ENCODE assay signal across 9 cellular contexts in the genomic region with DNA sequence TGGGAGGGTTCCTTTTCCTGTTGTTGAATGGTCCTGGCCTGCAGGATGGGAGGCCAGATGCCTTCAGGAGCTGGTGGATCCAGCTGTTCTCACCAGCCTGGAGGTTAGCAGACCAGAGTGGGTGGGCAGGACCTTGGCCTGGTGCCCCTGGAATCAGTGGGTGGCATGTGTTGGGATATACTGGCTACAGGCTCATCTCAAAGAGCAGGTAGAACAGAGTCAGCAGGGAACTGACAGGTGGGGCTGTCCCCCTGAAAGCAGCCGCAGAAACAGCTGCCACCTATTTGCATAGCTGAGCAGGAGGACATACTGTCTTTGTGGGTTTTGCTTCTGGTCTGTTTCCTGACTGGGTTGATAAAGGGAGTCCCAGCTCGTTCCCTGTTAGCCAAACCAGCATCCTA.
DNase-seq lines count a peak whose midpoint lies in the region; ATAC-seq and TF ChIP-seq lines count a peak whose summit lies in the region.
"Had no signal": no experiment of that assay in that cellular context is flagged by ENCODE, and none has a peak within 500 bp of the region (broad histone marks: within the 10 kb centered on the region; RNA-seq: fewer than 3 reads in every experiment).

No MANE protein-coding gene starts in this region.

- no peak for TF ChIP-seq CTCF in CD8-positive, alpha-beta T cell (IDR thresholded peaks at IDR 0.05)
- TF ChIP-seq CTCF in SU-DHL-6 (IDR thresholded peaks at IDR 0.05; ENCODE audit: insufficient read depth, low read length, poor library complexity, severe bottlenecking) (no peak), upper lobe of right lung (IDR thresholded peaks at IDR 0.05) (no peak)

- H3K27ac Mint-ChIP-seq in CD8-positive, alpha-beta T cell: peak overlapping the region; percentile 28

- peaks cover 28% of the 10 kb centered on the region for H3F3A ChIP-seq in SU-DHL-6 (ENCODE audit: insufficient read depth)

- DNase-seq in CD8-positive, alpha-beta T cell: peak in 1 of 7 experiments; percentile 47
- DNase-seq in Right ventricle myocardium inferior (ENCODE audit: missing footprints) (no peak), AG08396 (ENCODE audit: low spot score) (no peak), C1 segment of cervical spinal cord (lab: John Stamatoyannopoulos, UW) (no peak), upper lobe of right lung (no peak)

- peaks cover 15% of the 10 kb centered on the region for H3K36me3 ChIP-seq in CD8-positive, alpha-beta T cell (ENCODE audit: insufficient read depth, low read length)
- H3K36me3 ChIP-seq in SU-DHL-6 (ENCODE audit: low read length): no peaks in the 10 kb centered on the region
- peaks cover 5% of the 10 kb centered on the region for H3K36me3 ChIP-seq in upper lobe of right lung

- H3K4me2 ChIP-seq in SU-DHL-6 (ENCODE audit: low read depth, low read length, poor library complexity, severe bottlenecking): peak overlapping the region; percentile 46

- peak overlapping the region; percentile 11 for H3K4me3 Mint-ChIP-seq in CD8-positive, alpha-beta T cell

- peaks cover 31% of the 10 kb centered on the region for H3K36me3 Mint-ChIP-seq in CD8-positive, alpha-beta T cell

- H3K79me2 ChIP-seq in SU-DHL-6 (ENCODE audit: insufficient read depth, low read length): no peaks in the 10 kb centered on the region

- H2AFZ ChIP-seq in SU-DHL-6 (ENCODE audit: low read depth, low read length, severe bottlenecking): no peak overlapping the region

- peak; percentile 74 for ATAC-seq in CD8-positive, alpha-beta T cell
- ATAC-seq in GM19025 (IDR thresholded peaks at IDR 0.05; ENCODE audit: low read depth, unreplicated experiment): peak; percentile 88
- peak; percentile 61 for ATAC-seq in HG03025 (IDR thresholded peaks at IDR 0.05; ENCODE audit: low FRiP score, unreplicated experiment)
- ATAC-seq in Right ventricle myocardium inferior: no peak
- no peak for ATAC-seq in upper lobe of right lung
- ATAC-seq: right cardiac atrium had no signal

- no peaks in the 10 kb centered on the region for H3K9me2 ChIP-seq in SU-DHL-6 (replicated peaks; ENCODE audit: insufficient read depth, low read length)

- peaks cover 17% of the 10 kb centered on the region for H3K4me1 Mint-ChIP-seq in CD8-positive, alpha-beta T cell (ENCODE audit: low read depth)

- no peaks in the 10 kb centered on the region for H3K9me3 ChIP-seq in CD8-positive, alpha-beta T cell (ENCODE audit: low read length)
- H3K9me3 ChIP-seq in SU-DHL-6 (ENCODE audit: insufficient read depth, low read length) (no peaks in the 10 kb centered on the region), upper lobe of right lung (no peaks in the 10 kb centered on the region)

- no peaks in the 10 kb centered on the region for H3K27me3 ChIP-seq in CD8-positive, alpha-beta T cell (ENCODE audit: insufficient read depth, low read length)
- H3K27me3 ChIP-seq in SU-DHL-6 (ENCODE audit: low read length) (no peaks in the 10 kb centered on the region), upper lobe of right lung (no peaks in the 10 kb centered on the region)

- H3K4me3 ChIP-seq in CD8-positive, alpha-beta T cell (ENCODE audit: low read depth, low read length): no peak overlapping the region
- H3K4me3 ChIP-seq in SU-DHL-6 (ENCODE audit: insufficient read depth, low read length, poor library complexity, severe bottlenecking) (no peak overlapping the region), upper lobe of right lung (no peak overlapping the region)

- peaks cover 11% of the 10 kb centered on the region for H3K4me1 ChIP-seq in CD8-positive, alpha-beta T cell (ENCODE audit: insufficient read depth, low read length)
- H3K4me1 ChIP-seq in upper lobe of right lung: no peaks in the 10 kb centered on the region

- intact Hi-C loops in CD8-positive, alpha-beta T cell (cut with DNase I, micrococcal nuclease): no loop called here
- intact Hi-C loops in Right ventricle myocardium inferior (cut with DNase I) (no loop called here), upper lobe of right lung (cut with DNase I) (no loop called here)

- H3K27me3 Mint-ChIP-seq in CD8-positive, alpha-beta T cell (ENCODE audit: low read depth): no peaks in the 10 kb centered on the region

- CTCF ChIA-PET in CD8-positive, alpha-beta T cell (lab: Charles Lee): interaction anchor here (0.6 to 17.6 kb wide), 7 partner anchors 9 to 936 kb away, joined by 3 to 265 read pairs (median 6); no protein-coding TSS in a partner anchor

- H4K20me1 ChIP-seq in SU-DHL-6 (ENCODE audit: low read depth, low read length): no peaks in the 10 kb centered on the region

- H3K27ac ChIP-seq in CD8-positive, alpha-beta T cell (ENCODE audit: low read depth, low read length): no peak overlapping the region
- H3K27ac ChIP-seq in SU-DHL-6 (ENCODE audit: low read depth, low read length): peak overlapping the region; percentile 93
- no peak overlapping the region for H3K27ac ChIP-seq in upper lobe of right lung

- H3K9ac ChIP-seq in SU-DHL-6 (ENCODE audit: low read length): peak overlapping the region; percentile 3; the same call in 1 of the 2 replicates

- POLR2A ChIA-PET in CD8-positive, alpha-beta T cell (lab: Charles Lee): no interaction called here

- H3K9me3 Mint-ChIP-seq in CD8-positive, alpha-beta T cell: no peaks in the 10 kb centered on the region

Comparison
In these comparisons a context has a peak if more than half of its experiments do, and no peak if none do; other contexts are left out.
1. ATAC-seq: peak in CD8-positive, alpha-beta T cell (single experiment), GM19025 (single experiment) and HG03025 (single experiment); none in Right ventricle myocardium inferior (single experiment) and upper lobe of right lung (single experiment).